ENCODE assay signal across 8 cellular contexts in genomic region chr12:62581288-62582064, GRCh38.
DNase-seq lines count a peak whose midpoint lies in the region; ATAC-seq, FAIRE-seq and TF ChIP-seq lines count a peak whose summit lies in the region.

No MANE protein-coding gene starts in this region.

- H3K36me3 ChIP-seq in hepatocyte (replicated peaks; ENCODE audit: insufficient read depth, low read depth) = no peaks in the 10 kb centered on the region

- FAIRE-seq in G401.6 (lab: Jason Lieb, UNC) = peak; percentile 98

- no peaks in the 10 kb centered on the region for H3K27me3 Mint-ChIP-seq in HFFc6 (ENCODE audit: insufficient read depth)

- DNase-seq in HFFc6 (peak; percentile 64), NCI-H226 (peak; percentile 41), astrocyte of the cerebellum (ENCODE audit: low read depth) (peak; percentile 55), hepatocyte (ENCODE audit: low spot score) (peak; percentile 50), stromal cell of bone marrow (ENCODE audit: low read depth) (peak; percentile 48)
- no peak for DNase-seq in activated T-cell treated with anti-CD3 and anti-CD28 coated beads, Interleukin-2, amount 50 U/mL, for 1 hour

- no peaks in the 10 kb centered on the region for H3K9me2 ChIP-seq in hepatocyte (replicated peaks; ENCODE audit: insufficient read depth)

- no peak overlapping the region for H3K27ac Mint-ChIP-seq in HFFc6

- H3K9me3 Mint-ChIP-seq in HFFc6 = no peaks in the 10 kb centered on the region

- H3K27me3 ChIP-seq in hepatocyte = no peaks in the 10 kb centered on the region

- in situ Hi-C loops in astrocyte of the cerebellum (cut with HindIII; ENCODE audit: low sequenced_read_pairs) = loop anchor here (10.0 kb wide), 1 partner anchor 203 kb away; no protein-coding TSS in a partner anchor

- no peak overlapping the region for H3K4me3 Mint-ChIP-seq in HFFc6

- TF ChIP-seq CTCF in HFFc6 (IDR thresholded peaks at IDR 0.05) (peak; percentile 86), astrocyte of the cerebellum (IDR thresholded peaks at IDR 0.05; ENCODE audit: low read depth, low read length, missing control alignments) (peak; percentile 49), hepatocyte (IDR thresholded peaks at IDR 0.05; ENCODE audit: poor library complexity) (peak; percentile 76)

- H3K79me2 ChIP-seq in hepatocyte = no peaks in the 10 kb centered on the region

- WGBS in hepatocyte (ENCODE audit: low lambda C conversion rate, missing lambda C conversion rate) = 76% methylated on average over 12 of the region's 12 CpGs

- no peak for ATAC-seq in GM18873 (IDR thresholded peaks at IDR 0.05; ENCODE audit: low FRiP score, unreplicated experiment)

- no peaks in the 10 kb centered on the region for H3K4me1 ChIP-seq in hepatocyte (ENCODE audit: insufficient read depth)

- H3K4me3 ChIP-seq in astrocyte of the cerebellum (ENCODE audit: low read depth, low read length) (no peak overlapping the region), hepatocyte (no peak overlapping the region)

- H3K36me3 Mint-ChIP-seq in HFFc6 (ENCODE audit: low read depth) = peaks cover 15% of the 10 kb centered on the region; the same call in 1 of the 2 replicates

- H4K20me1 ChIP-seq in hepatocyte (ENCODE audit: insufficient read depth, poor library complexity, severe bottlenecking) = no peaks in the 10 kb centered on the region

- H3K4me1 Mint-ChIP-seq in HFFc6 (ENCODE audit: low read depth) = peaks cover 15% of the 10 kb centered on the region; the same call in 1 of the 2 replicates

- no peak overlapping the region for H2AFZ ChIP-seq in hepatocyte

- no peak overlapping the region for H3K27ac ChIP-seq in hepatocyte

- H3K4me2 ChIP-seq in hepatocyte = no peak overlapping the region

- no peaks in the 10 kb centered on the region for H3K9me3 ChIP-seq in hepatocyte (ENCODE audit: low read depth)
